8 cellular contexts compared by ENCODE assay signal in genomic region chr16:24013733-24014645, GRCh38.
A peak's percentile ranks its signal among the peaks of the same experiment; 100 is the strongest.
DNase-seq lines count a peak whose midpoint lies in the region; ATAC-seq and TF ChIP-seq lines count a peak whose summit lies in the region.

No MANE protein-coding gene starts in this region.

- no peak for TF ChIP-seq POLR2A in prostate gland (IDR thresholded peaks at IDR 0.05)

- H3K27me3 Mint-ChIP-seq in CD14-positive monocyte (ENCODE audit: low read depth in 3 of 3), result no peaks in the 10 kb centered on the region

- TF ChIP-seq CTCF in CD14-positive monocyte (IDR thresholded peaks at IDR 0.05), result no peak
- TF ChIP-seq CTCF in SU-DHL-6 (IDR thresholded peaks at IDR 0.05; ENCODE audit: insufficient read depth, low read length, poor library complexity, severe bottlenecking), result no peak
- TF ChIP-seq CTCF in prostate gland (IDR thresholded peaks at IDR 0.05), result no peak

- peak; percentile 89 for ATAC-seq in GM19324 (IDR thresholded peaks at IDR 0.05; ENCODE audit: low FRiP score, unreplicated experiment)
- ATAC-seq in HG03280 (IDR thresholded peaks at IDR 0.05; ENCODE audit: unreplicated experiment), result peak; percentile 88

- H4K20me1 ChIP-seq in SU-DHL-6 (ENCODE audit: low read depth, low read length), result no peaks in the 10 kb centered on the region

- peak overlapping the region; percentile 25 for H3K4me3 ChIP-seq in SU-DHL-6 (ENCODE audit: insufficient read depth, low read length, poor library complexity, severe bottlenecking)
- H3K4me3 ChIP-seq in prostate gland, result no peak overlapping the region

- peak overlapping the region; percentile 86 to 95 (median 91) for H3K27ac Mint-ChIP-seq in CD14-positive monocyte

- H3K79me2 ChIP-seq in SU-DHL-6 (ENCODE audit: insufficient read depth, low read length), result no peaks in the 10 kb centered on the region

- 0 out of 2 replicates have a peak overlapping the region, but pooled peaks have one; percentile 9 for H3K9ac ChIP-seq in SU-DHL-6 (ENCODE audit: low read length)

- WGBS in prostate gland, result 19% methylated on average over 10 of the region's 10 CpGs

- H3K27me3 ChIP-seq in SU-DHL-6 (ENCODE audit: low read length), result no peaks in the 10 kb centered on the region
- no peaks in the 10 kb centered on the region for H3K27me3 ChIP-seq in prostate gland (replicated peaks; ENCODE audit: insufficient read depth)

- peak; percentile 93 for DNase-seq in CD14-positive monocyte (ENCODE audit: low spot score)
- peak; percentile 31 for DNase-seq in activated naive CD8-positive, alpha-beta T cell treated with anti-CD3 and anti-CD28 coated beads, Interleukin-2, amount 50 U/mL, for 16 hours (ENCODE audit: low read depth, low spot score)
- DNase-seq in stimulated activated CD8-positive, alpha-beta memory T cell treated with anti-CD3 and anti-CD28 coated beads, Interleukin-15, amount 100 ng/mL, for 48 hours (ENCODE audit: low read depth in 2 of 2), result peak; percentile 54 to 56
- DNase-seq in kidney glomerular epithelial cell (lab: John Stamatoyannopoulos, UW), result no peak
- no peak for DNase-seq in prostate gland (ENCODE audit: low spot score)

- no peaks in the 10 kb centered on the region for H3K36me3 ChIP-seq in SU-DHL-6 (ENCODE audit: low read length)
- H3K36me3 ChIP-seq in prostate gland, result no peaks in the 10 kb centered on the region

- H3K27ac ChIP-seq in SU-DHL-6 (ENCODE audit: low read depth, low read length) (peak overlapping the region; percentile 42), prostate gland (no peak overlapping the region)

- peaks cover 29 to 51% of the 10 kb centered on the region in 2 donors for H3K36me3 Mint-ChIP-seq in CD14-positive monocyte

- peak overlapping the region; percentile 53 for H2AFZ ChIP-seq in SU-DHL-6 (ENCODE audit: low read depth, low read length, severe bottlenecking)

- no peak overlapping the region for H3K4me3 Mint-ChIP-seq in CD14-positive monocyte

- no peaks in the 10 kb centered on the region for H3K9me3 Mint-ChIP-seq in CD14-positive monocyte

- H3K4me1 ChIP-seq in prostate gland (replicated peaks), result no peaks in the 10 kb centered on the region

- intact Hi-C loops in CD14-positive monocyte (cut with micrococcal nuclease), result loop anchor here (5.0 kb wide), 3 partner anchors 47 to 212 kb away; no protein-coding TSS in a partner anchor
- intact Hi-C loops in prostate gland (cut with DNase I), result no loop called here

- no peaks in the 10 kb centered on the region for H3K9me2 ChIP-seq in SU-DHL-6 (replicated peaks; ENCODE audit: insufficient read depth, low read length)

- 0 out of 2 replicates have a peak, but pooled peaks cover 5% of the 10 kb centered on the region for H3F3A ChIP-seq in SU-DHL-6 (ENCODE audit: insufficient read depth)

- H3K9me3 ChIP-seq in SU-DHL-6 (ENCODE audit: insufficient read depth, low read length), result no peaks in the 10 kb centered on the region
- no peaks in the 10 kb centered on the region for H3K9me3 ChIP-seq in prostate gland

- peaks cover 53% of the 10 kb centered on the region for H3K4me1 Mint-ChIP-seq in CD14-positive monocyte

- H3K4me2 ChIP-seq in SU-DHL-6 (ENCODE audit: low read depth, low read length, poor library complexity, severe bottlenecking), result peak overlapping the region; percentile 57

Comparison
In these comparisons a context has a peak if more than half of its experiments do, and no peak if none do; other contexts are left out.
1. DNase-seq: peak in CD14-positive monocyte (single experiment), activated naive CD8-positive, alpha-beta T cell treated with anti-CD3 and anti-CD28 coated beads, Interleukin-2, amount 50 U/mL, for 16 hours (single experiment) and stimulated activated CD8-positive, alpha-beta memory T cell treated with anti-CD3 and anti-CD28 coated beads, Interleukin-15, amount 100 ng/mL, for 48 hours (2 of 2); none in kidney glomerular epithelial cell (single experiment) and prostate gland (single experiment).